Comparison of ENCODE assay signal across 10 cellular contexts in the genomic region with DNA sequence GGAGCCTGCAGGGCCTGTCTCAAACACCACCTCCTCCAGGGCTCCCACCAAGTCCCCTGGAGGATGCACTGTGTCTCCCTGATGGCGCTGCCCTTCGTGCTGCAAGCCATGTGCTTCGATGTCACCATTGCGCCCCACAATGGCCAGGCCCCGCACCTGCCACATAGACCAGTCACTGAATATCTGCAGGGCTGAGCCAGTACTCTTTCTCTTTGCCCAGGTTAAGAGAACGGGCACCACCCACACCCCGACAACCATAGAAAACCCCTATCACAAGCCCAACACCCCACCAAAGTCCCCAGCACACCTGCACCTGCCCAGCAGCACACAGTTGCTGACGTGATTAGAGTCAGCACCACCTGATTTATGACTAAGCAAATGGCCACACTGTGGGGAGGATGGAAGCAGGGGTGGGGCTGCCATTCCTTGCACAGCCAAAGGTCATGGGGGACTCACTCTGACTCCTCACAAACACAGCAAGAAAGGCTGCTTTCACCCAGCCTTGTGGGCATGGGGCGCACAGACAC.
A peak's percentile ranks its signal among the peaks of the same experiment; 100 is the strongest.
DNase-seq lines count a peak whose midpoint lies in the region; ATAC-seq and TF ChIP-seq lines count a peak whose summit lies in the region.
"Had no signal": no experiment of that assay in that cellular context is flagged by ENCODE, and none has a peak within 500 bp of the region (broad histone marks: within the 10 kb centered on the region; RNA-seq: fewer than 3 reads in every experiment).

No MANE protein-coding gene starts in this region.

- H3K4me3 Mint-ChIP-seq in activated CD4-positive, alpha-beta memory T cell treated with anti-CD3 and anti-CD28 coated beads for 36 hours, result no peak overlapping the region
- H3K4me3 Mint-ChIP-seq in memory B cell, result no peak overlapping the region

- no peaks in the 10 kb centered on the region for H3K4me1 Mint-ChIP-seq in activated CD4-positive, alpha-beta memory T cell treated with anti-CD3 and anti-CD28 coated beads for 36 hours (ENCODE audit: low read depth)
- H3K4me1 Mint-ChIP-seq in memory B cell, result peaks cover 38% of the 10 kb centered on the region

- CTCF ChIA-PET in GM10248 (lab: Yijun Ruan, JAX), result interaction anchor here (1.4 kb wide), 1 partner anchor 12 kb away, joined by 3 read pairs; no protein-coding TSS in a partner anchor
- CTCF ChIA-PET in activated CD4-positive, alpha-beta memory T cell treated with anti-CD3 and anti-CD28 coated beads for 36 hours (lab: Charles Lee), result no interaction called here

- peaks cover 23% of the 10 kb centered on the region for H3K36me3 Mint-ChIP-seq in activated CD4-positive, alpha-beta memory T cell treated with anti-CD3 and anti-CD28 coated beads for 36 hours
- peaks cover 36% of the 10 kb centered on the region for H3K36me3 Mint-ChIP-seq in memory B cell

- no peaks in the 10 kb centered on the region for H3K27me3 Mint-ChIP-seq in activated CD4-positive, alpha-beta memory T cell treated with anti-CD3 and anti-CD28 coated beads for 36 hours
- H3K27me3 Mint-ChIP-seq in memory B cell, result no peaks in the 10 kb centered on the region

- POLR2A ChIA-PET in GM10248 (lab: Yijun Ruan, JAX), result no interaction called here
- POLR2A ChIA-PET in activated CD4-positive, alpha-beta memory T cell treated with anti-CD3 and anti-CD28 coated beads for 36 hours (lab: Charles Lee), result no interaction called here

- H3K27ac ChIP-seq in HL-60 (replicated peaks), result no peak overlapping the region
- no peak overlapping the region for H3K27ac ChIP-seq in gastrocnemius medialis

- no peaks in the 10 kb centered on the region for H3K27me3 ChIP-seq in HL-60 (ENCODE audit: insufficient read depth, poor library complexity, severe bottlenecking)
- H3K27me3 ChIP-seq in gastrocnemius medialis, result no peaks in the 10 kb centered on the region
- H3K27me3 ChIP-seq: tibial nerve had no signal

- no peaks in the 10 kb centered on the region for H3K9me3 ChIP-seq in gastrocnemius medialis
- H3K9me3 ChIP-seq: tibial nerve had no signal

- H3K4me1 ChIP-seq in gastrocnemius medialis, result peaks cover 0 to 3% of the 10 kb centered on the region in 2 donors

- in situ Hi-C loops in gastrocnemius medialis (cut with MboI; ENCODE audit: low sequenced_read_pairs in 4 of 4), result no loop called here

- peak; percentile 13 for TF ChIP-seq CTCF in GM10248 (IDR thresholded peaks at IDR 0.05; ENCODE audit: control extremely low read depth, extremely low read depth, low read depth, missing control alignments)
- peak; percentile 8 for TF ChIP-seq CTCF in HL-60 (IDR thresholded peaks at IDR 0.05; ENCODE audit: insufficient read depth, low read length)
- no peak for TF ChIP-seq CTCF in gastrocnemius medialis (IDR thresholded peaks at IDR 0.05 in 4 of 5, conservative IDR thresholded peaks at IDR 0.05 in 1 of 5)

- H3K4me3 ChIP-seq in HL-60 (replicated peaks; ENCODE audit: insufficient read depth, low read length) (no peak overlapping the region), gastrocnemius medialis (no peak overlapping the region)
- H3K4me3 ChIP-seq: lung, tibial nerve had no signal

- no peak overlapping the region for H3K27ac Mint-ChIP-seq in activated CD4-positive, alpha-beta memory T cell treated with anti-CD3 and anti-CD28 coated beads for 36 hours
- H3K27ac Mint-ChIP-seq in memory B cell, result peak overlapping the region; percentile 15

- peak; percentile 63 for ATAC-seq in memory B cell (ENCODE audit: low read depth)
- no peak for ATAC-seq in GM19455 (IDR thresholded peaks at IDR 0.05; ENCODE audit: unreplicated experiment)
- no peak for ATAC-seq in gastrocnemius medialis

- H3K9me3 Mint-ChIP-seq in activated CD4-positive, alpha-beta memory T cell treated with anti-CD3 and anti-CD28 coated beads for 36 hours, result no peaks in the 10 kb centered on the region
- H3K9me3 Mint-ChIP-seq in memory B cell, result no peaks in the 10 kb centered on the region

- no peak for TF ChIP-seq POLR2A in gastrocnemius medialis (IDR thresholded peaks at IDR 0.05)

- DNase-seq in GM10248 (ENCODE audit: extremely low spot score) (peak; percentile 29), HL-60 (ENCODE audit: low read depth in 1 of 2, low spot score in 1 of 2) (peak in 1 of 2 experiments; percentile 54), memory B cell (ENCODE audit: low spot score in 2 of 2) (no peak), inferior parietal cortex (ENCODE audit: extremely low spot score) (no peak), NCI-H2171 (lab: John Stamatoyannopoulos, UW) (no peak), gastrocnemius medialis (no peak)
- DNase-seq in activated CD4-positive, alpha-beta memory T cell treated with anti-CD3 and anti-CD28 coated beads for 36 hours, result peak; percentile 34

- no peaks in the 10 kb centered on the region for H3K36me3 ChIP-seq in gastrocnemius medialis

- intact Hi-C loops in activated CD4-positive, alpha-beta memory T cell treated with anti-CD3 and anti-CD28 coated beads for 36 hours (cut with micrococcal nuclease), result no loop called here
- intact Hi-C loops in gastrocnemius medialis (cut with DNase I; ENCODE audit: low total_unique reads), result no loop called here

Comparison
In these comparisons a context has a peak if more than half of its experiments do, and no peak if none do; other contexts are left out.
1. DNase-seq: peak in GM10248 (single experiment) and activated CD4-positive, alpha-beta memory T cell treated with anti-CD3 and anti-CD28 coated beads for 36 hours (single experiment); none in memory B cell (0 of 2), inferior parietal cortex (single experiment), NCI-H2171 (single experiment) and gastrocnemius medialis (0 of 2).
2. CTCF ChIP-seq: peak in GM10248 (single experiment) and HL-60 (single experiment); none in gastrocnemius medialis (0 of 5).